Comparison of ENCODE assay signal across 24 cellular contexts in genomic region chr12:90301095-90301494, GRCh38.
DNase-seq lines count a peak whose midpoint lies in the region; ATAC-seq, FAIRE-seq and TF ChIP-seq lines count a peak whose summit lies in the region.
"Had no signal": no experiment of that assay in that cellular context is flagged by ENCODE, and none has a peak within 500 bp of the region (broad histone marks: within the 10 kb centered on the region; RNA-seq: fewer than 3 reads in every experiment).

No MANE protein-coding gene starts in this region.

- no peak overlapping the region for H2BK15ac ChIP-seq in IMR-90 (ENCODE audit: low read depth, low read length)
- no peak overlapping the region for H2BK15ac ChIP-seq in H1 (ENCODE audit: low read length)

- H2AFZ ChIP-seq in IMR-90 (replicated peaks; ENCODE audit: low read length, poor library complexity) (no peak overlapping the region), H1 (ENCODE audit: low read length) (0 out of 2 replicates have a peak overlapping the region, but pooled peaks have one; percentile 62)

- H3K4me2 ChIP-seq in IMR-90 (ENCODE audit: low read depth, low read length) (no peak overlapping the region), H1 (ENCODE audit: insufficient read depth in 1 of 2, low read depth in 2 of 2, low read length in 2 of 2) (no peak overlapping the region)

- no peaks in the 10 kb centered on the region for H3K4me1 Mint-ChIP-seq in Calu3 (ENCODE audit: low read depth, unreplicated experiment)

- no peaks in the 10 kb centered on the region for H3K9me3 Mint-ChIP-seq in Calu3 (ENCODE audit: low read depth, unreplicated experiment)
- H3K9me3 Mint-ChIP-seq: CD4-positive, CD25-positive, alpha-beta regulatory T cell; H9 had no signal

- H2AK5ac ChIP-seq in IMR-90 (ENCODE audit: low read depth, low read length): no peak overlapping the region
- H2AK5ac ChIP-seq in H1 (ENCODE audit: low read depth, low read length): no peak overlapping the region

- H3K36me3 ChIP-seq in IMR-90 (ENCODE audit: control insufficient read depth, insufficient read depth, low read length) (no peaks in the 10 kb centered on the region), SK-N-MC (ENCODE audit: insufficient read depth, low read length) (no peaks in the 10 kb centered on the region), H1 (ENCODE audit: control insufficient read depth in 2 of 4, insufficient read depth in 4 of 4, low read length in 3 of 4) (no peaks in the 10 kb centered on the region)
- H3K36me3 ChIP-seq: BE2C had no signal

- H3K79me1 ChIP-seq in IMR-90 (ENCODE audit: low read depth in 1 of 2, low read length in 2 of 2) (no peaks in the 10 kb centered on the region), H1 (ENCODE audit: low read depth, low read length) (no peaks in the 10 kb centered on the region)

- H4K8ac ChIP-seq in IMR-90 (ENCODE audit: low read depth in 2 of 2, low read length in 2 of 2): no peak overlapping the region
- H4K8ac ChIP-seq in H1 (ENCODE audit: extremely low read depth, insufficient read depth, low read length): no peak overlapping the region

- no peak overlapping the region for H3K18ac ChIP-seq in IMR-90 (ENCODE audit: low read depth, low read length)
- H3K18ac ChIP-seq in H1 (ENCODE audit: extremely low read depth, low read length): no peak overlapping the region

- TF ChIP-seq RAD21 in IMR-90 (IDR thresholded peaks at IDR 0.05; ENCODE audit: low read length) (no peak), H1 (IDR thresholded peaks at IDR 0.05 in 1 of 2, conservative IDR thresholded peaks at IDR 0.05 in 1 of 2; ENCODE audit: low read depth in 2 of 2, low read length in 2 of 2) (no peak)

- no peak for FAIRE-seq in H1 (lab: Jason Lieb, UNC)
- FAIRE-seq: A204.1, G401.6, GM12891 had no signal

- TF ChIP-seq CTCF in IMR-90 (conservative IDR thresholded peaks at IDR 0.05; ENCODE audit: low read depth, low read length) (no peak), H1 (IDR thresholded peaks at IDR 0.05; ENCODE audit: control extremely low read depth in 1 of 3, insufficient read depth in 1 of 3, low read depth in 1 of 3, low read length in 3 of 3) (no peak), Calu3 (IDR thresholded peaks at IDR 0.05; ENCODE audit: unreplicated experiment) (no peak)

- CTCF ChIA-PET in IMR-90 (lab: Yijun Ruan, JAX): no interaction called here
- CTCF ChIA-PET in H1 (lab: Charles Lee; ENCODE audit: partially characterized antibody): no interaction called here
- CTCF ChIA-PET in Calu3 (lab: Charles Lee): interaction anchor here (0.6 kb wide), 1 partner anchor 168 kb away, joined by 5 read pairs; no protein-coding TSS in a partner anchor

- no peak overlapping the region for H4K5ac ChIP-seq in IMR-90 (ENCODE audit: low read depth, low read length)
- no peak overlapping the region for H4K5ac ChIP-seq in H1 (ENCODE audit: insufficient read length, low read depth, low read length)

- TF ChIP-seq EP300 in H1 (IDR thresholded peaks at IDR 0.05; ENCODE audit: borderline replicate concordance in 1 of 2, low read depth in 2 of 2, low read length in 2 of 2): no peak

- no peak overlapping the region for H3K4me3 ChIP-seq in IMR-90 (ENCODE audit: insufficient read depth, low read depth, low read length)
- no peak overlapping the region for H3K4me3 ChIP-seq in SK-N-MC
- H3K4me3 ChIP-seq in H1 (ENCODE audit: extremely low read depth in 1 of 4, insufficient read depth in 2 of 4, low read depth in 3 of 4, low read length in 4 of 4): no peak overlapping the region

- POLR2A ChIA-PET in IMR-90 (lab: Charles Lee; ENCODE audit: unreplicated experiment): no interaction called here
- POLR2A ChIA-PET in H1 (lab: Charles Lee; ENCODE audit: partially characterized antibody): no interaction called here

- intact Hi-C loops in IMR-90 (cut with micrococcal nuclease): no loop called here
- intact Hi-C loops in Calu3 (cut with micrococcal nuclease; ENCODE audit: unreplicated experiment): no loop called here

- H3K27ac ChIP-seq in IMR-90 (ENCODE audit: insufficient read depth, low read length): no peak overlapping the region
- H3K27ac ChIP-seq in SK-N-MC: peak overlapping the region; percentile 55
- H3K27ac ChIP-seq in H1 (ENCODE audit: low read depth, low read length): no peak overlapping the region
- H3K27ac ChIP-seq: HL-60 had no signal

- H3K27me3 ChIP-seq in IMR-90 (ENCODE audit: control insufficient read depth, insufficient read depth, low read length) (no peaks in the 10 kb centered on the region; the same call in 1 of the 2 replicates), H1 (replicated peaks in 1 of 4; ENCODE audit: control insufficient read depth in 3 of 4, extremely low read depth in 1 of 4, insufficient read depth in 3 of 4, low read length in 3 of 4) (no peaks in the 10 kb centered on the region)
- H3K27me3 ChIP-seq: BE2C had no signal

- no peaks in the 10 kb centered on the region; the same call in 1 of the 2 replicates for H3K23me2 ChIP-seq in H1 (ENCODE audit: low read depth, low read length)

- dilution Hi-C loops in IMR-90 (cut with HindIII; ENCODE audit: low sequenced_read_pairs, unreplicated experiment): no loop called here

- no peak for TF ChIP-seq POLR2A in IMR-90 (IDR thresholded peaks at IDR 0.05; ENCODE audit: low read depth, low read length)
- TF ChIP-seq POLR2A in H1 (IDR thresholded peaks at IDR 0.05; ENCODE audit: control extremely low read depth in 1 of 2, low read depth in 2 of 2, low read length in 2 of 2): no peak

- H3K4me1 ChIP-seq in IMR-90 (ENCODE audit: control insufficient read depth, insufficient read depth, low read length) (no peaks in the 10 kb centered on the region), H1 (replicated peaks in 1 of 4; ENCODE audit: control insufficient read depth in 3 of 4, insufficient read depth in 4 of 4, low read length in 3 of 4) (no peaks in the 10 kb centered on the region)
- H3K4me1 ChIP-seq: BE2C had no signal

- H3K36me3 Mint-ChIP-seq in Calu3 (ENCODE audit: insufficient read depth, unreplicated experiment): no peaks in the 10 kb centered on the region
- H3K36me3 Mint-ChIP-seq: CD4-positive, CD25-positive, alpha-beta regulatory T cell; CD8-positive, alpha-beta memory T cell; IgD-negative memory B cell had no signal

- no peak overlapping the region for H2AK9ac ChIP-seq in IMR-90 (replicated peaks; ENCODE audit: low read depth, low read length, poor library complexity)

- H3K27me3 Mint-ChIP-seq in Calu3 (ENCODE audit: unreplicated experiment): no peaks in the 10 kb centered on the region

- no TSS peak for BruUV-seq in IMR-90 (replicated peaks; lab: Mats Ljungman, UMichigan)
- BruUV-seq in Calu3 (replicated peaks; lab: Mats Ljungman, UMichigan): no TSS peak

- H3K79me2 ChIP-seq in H1 (ENCODE audit: control insufficient read depth in 1 of 2, insufficient read depth in 2 of 2, low read length in 2 of 2): no peaks in the 10 kb centered on the region

- H3K14ac ChIP-seq in IMR-90 (replicated peaks; ENCODE audit: low read depth, low read length) (no peak overlapping the region), H1 (ENCODE audit: insufficient read length) (no peak overlapping the region)

- H2BK120ac ChIP-seq in IMR-90 (ENCODE audit: low read depth, low read length) (no peak overlapping the region), H1 (replicated peaks; ENCODE audit: low read depth, low read length) (no peak overlapping the region)

- no peak overlapping the region for H3K4me3 Mint-ChIP-seq in Calu3 (ENCODE audit: low read depth, unreplicated experiment)
- H3K4me3 Mint-ChIP-seq: CD8-positive, alpha-beta memory T cell; H9; IgD-negative memory B cell had no signal

- H2BK20ac ChIP-seq in IMR-90 (ENCODE audit: low read depth, low read length) (no peak overlapping the region), H1 (ENCODE audit: low read length) (no peak overlapping the region)

- H3K9ac ChIP-seq in IMR-90 (ENCODE audit: low read depth, low read length) (no peak overlapping the region), SK-N-MC (ENCODE audit: insufficient read length) (no peak overlapping the region), H1 (replicated peaks in 1 of 4; ENCODE audit: extremely low read depth in 1 of 4, low read depth in 3 of 4, low read length in 3 of 4) (no peak overlapping the region)

- no peak overlapping the region for H2BK12ac ChIP-seq in H1 (ENCODE audit: low read depth, low read length)

- no peaks in the 10 kb centered on the region for H3K9me3 ChIP-seq in IMR-90 (ENCODE audit: control insufficient read depth, insufficient read depth, low read length)
- H3K9me3 ChIP-seq in SK-N-MC (ENCODE audit: low read depth, low read length): no peaks in the 10 kb centered on the region
- no peaks in the 10 kb centered on the region; a peak in 1 of 4 replicates for H3K9me3 ChIP-seq in H1 (ENCODE audit: insufficient read depth in 2 of 2, low read depth in 1 of 2, low read length in 1 of 2)
- H3K9me3 ChIP-seq: BE2C had no signal

- no peak for ATAC-seq in IMR-90 (ENCODE audit: low read depth)
- ATAC-seq in HG03095 (IDR thresholded peaks at IDR 0.05; ENCODE audit: unreplicated experiment): no peak

- H3K9me1 ChIP-seq in IMR-90 (ENCODE audit: insufficient read depth, low read length): no peaks in the 10 kb centered on the region

- in situ Hi-C loops in IMR-90 (cut with MboI; ENCODE audit: low sequenced_read_pairs): no loop called here

- H2BK5ac ChIP-seq in IMR-90 (ENCODE audit: low read depth, low read length, poor library complexity, severe bottlenecking): no peak overlapping the region
- no peak overlapping the region for H2BK5ac ChIP-seq in H1 (ENCODE audit: low read depth, low read length)

- WGBS in IMR-90 (ENCODE audit: extremely low coverage in 2 of 2, insufficient read length in 1 of 2), 2 experiments: no CpG with 5 or more reads among the region's 4 CpGs
- 77% methylated on average over 4 of the region's 4 CpGs; no CpG with 5 or more reads in 1 of the 2 experiments for WGBS in H1 (ENCODE audit: extremely low coverage in 1 of 2, insufficient coverage in 1 of 2, insufficient read length in 1 of 2, insufficient replicate concordance in 2 of 2, low coverage in 1 of 2, low lambda C conversion rate in 2 of 2, missing lambda C conversion rate in 1 of 2), 2 experiments

- no peak overlapping the region for H3K4ac ChIP-seq in IMR-90 (ENCODE audit: low read depth, low read length)
- H3K4ac ChIP-seq in H1 (replicated peaks; ENCODE audit: insufficient read length, low read depth, low read length): no peak overlapping the region

- H3K23ac ChIP-seq in IMR-90 (ENCODE audit: low read depth, low read length) (no peak overlapping the region), H1 (ENCODE audit: insufficient read length) (no peak overlapping the region)

- no peaks in the 10 kb centered on the region for H4K20me1 ChIP-seq in IMR-90 (ENCODE audit: insufficient read depth, low read length)
- H4K20me1 ChIP-seq in H1 (replicated peaks in 1 of 2; ENCODE audit: control insufficient read depth in 1 of 2, insufficient read depth in 2 of 2, low read length in 2 of 2): no peaks in the 10 kb centered on the region

- H4K91ac ChIP-seq in IMR-90 (ENCODE audit: insufficient read depth, low read depth, low read length) (no peak overlapping the region), H1 (replicated peaks; ENCODE audit: insufficient read length, low read length) (no peak overlapping the region)

- no peak overlapping the region for H3K27ac Mint-ChIP-seq in Calu3 (ENCODE audit: unreplicated experiment)
- H3K27ac Mint-ChIP-seq: CD4-positive, CD25-positive, alpha-beta regulatory T cell; CD8-positive, alpha-beta memory T cell had no signal

- no peak for DNase-seq in IMR-90
- no peak for DNase-seq in SK-N-MC (ENCODE audit: low read depth, low spot score)
- no peak for DNase-seq in H1 (ENCODE audit: low read depth in 1 of 2, low spot score in 2 of 2)
- no peak for DNase-seq in DMS79 (lab: John Stamatoyannopoulos, UW)
- DNase-seq in Calu3: no peak
- DNase-seq: ACHN; BE2C; C1 segment of cervical spinal cord; CD4-positive, CD25-positive, alpha-beta regulatory T cell; CD8-positive, alpha-beta memory T cell; COR-L47; DMS153; DND-41; EL; GOT3; H9; Kasumi-1; KG1 had no signal

- no peak overlapping the region for H3K56ac ChIP-seq in IMR-90 (ENCODE audit: extremely low read depth, insufficient read depth, low read length)
- no peak overlapping the region for H3K56ac ChIP-seq in H1 (replicated peaks; ENCODE audit: insufficient read length, low read depth, low read length)
